2 cellular contexts compared by ENCODE assay signal in the genomic region with DNA sequence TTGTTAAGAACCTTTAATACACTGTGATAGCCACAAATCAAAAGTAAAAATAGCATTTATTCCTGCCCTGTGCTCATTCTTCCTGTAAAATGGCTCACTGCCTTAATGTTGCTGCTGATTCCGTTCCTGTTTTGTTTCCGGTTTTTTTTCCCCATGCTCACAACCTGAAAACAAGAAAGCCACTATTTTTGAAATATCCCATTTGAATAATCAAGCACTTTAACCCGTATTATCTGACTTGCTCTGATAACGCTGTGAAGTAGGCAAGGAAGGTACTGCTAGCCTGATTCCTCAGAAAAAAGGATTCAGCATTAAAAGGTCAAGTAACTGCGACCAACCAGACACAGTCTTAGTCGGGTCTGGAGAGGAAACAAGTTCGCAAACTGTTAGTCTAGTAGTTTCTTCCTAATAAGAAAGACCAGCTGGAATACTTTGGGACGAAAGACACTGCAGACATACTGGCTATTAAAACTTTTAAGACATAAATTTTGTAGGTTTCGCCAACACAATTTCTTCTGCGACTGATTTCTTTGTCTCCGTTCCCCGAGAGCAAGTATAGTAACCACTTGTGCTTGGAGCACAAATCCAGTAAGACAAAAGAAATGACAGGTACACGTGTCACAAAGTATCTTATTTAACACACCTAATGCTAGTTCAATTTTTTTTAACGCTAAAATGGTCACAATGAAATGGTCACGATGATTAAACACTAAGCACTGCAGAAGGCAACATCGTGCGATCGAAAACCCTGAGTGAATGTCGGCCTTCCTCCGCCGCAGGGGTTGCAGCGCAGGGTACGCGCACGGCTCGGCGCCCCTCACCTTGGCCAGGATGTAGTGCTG.
TF ChIP-seq lines count a peak whose summit lies in the region.

No MANE protein-coding gene starts in this region.

TF ChIP-seq in A549, 52 proteins besides CTCF, POLR2A, EP300 and RAD21 (continued from another document):
- TF ChIP-seq MAX (IDR thresholded peaks at IDR 0.05) (no peak), TP53 (CRISPR knock-in tag; IDR thresholded peaks at IDR 0.05) (no peak), HOXB13 (CRISPR knock-in tag; IDR thresholded peaks at IDR 0.05; ENCODE audit: low read depth) (no peak), MAZ (IDR thresholded peaks at IDR 0.05; ENCODE audit: borderline replicate concordance, low read depth, low read length) (no peak), FOSL2 (IDR thresholded peaks at IDR 0.05) (no peak), FOSL2 (CRISPR knock-in tag; IDR thresholded peaks at IDR 0.05) (no peak), ATOH8 (CRISPR knock-in tag; IDR thresholded peaks at IDR 0.05; ENCODE audit: low read depth) (no peak), CHD2 (IDR thresholded peaks at IDR 0.05; ENCODE audit: low read length, partially characterized antibody) (no peak), RCOR1 (IDR thresholded peaks at IDR 0.05; ENCODE audit: low read depth, low read length) (no peak), FOSB (CRISPR knock-in tag; IDR thresholded peaks at IDR 0.05) (no peak), E2F6 (IDR thresholded peaks at IDR 0.05; ENCODE audit: borderline replicate concordance, low read depth) (no peak), ESRRA (IDR thresholded peaks at IDR 0.05; ENCODE audit: borderline replicate concordance, low read length) (no peak)

TF ChIP-seq in GM12878, 131 proteins besides CTCF, POLR2A, EP300 and RAD21 (continued from another document and continues in another):
- TF ChIP-seq LARP7 (IDR thresholded peaks at IDR 0.05) (no peak), TCF3 (IDR thresholded peaks at IDR 0.05; ENCODE audit: borderline replicate concordance, insufficient read depth, low read depth, low read length) (no peak), KDM1A (IDR thresholded peaks at IDR 0.05; ENCODE audit: borderline replicate concordance) (no peak), PAX5 (IDR thresholded peaks at IDR 0.05; ENCODE audit: borderline replicate concordance, low read depth, low read length) (no peak), ZNF207 (IDR thresholded peaks at IDR 0.05; ENCODE audit: borderline replicate concordance) (peak; percentile 33; the same call in 1 of the 2 replicates), SPI1 (IDR thresholded peaks at IDR 0.05; ENCODE audit: borderline replicate concordance, insufficient read depth, low read depth, low read length) (peak; percentile 22; the same call in 1 of the 2 replicates), FOXM1 (IDR thresholded peaks at IDR 0.05; ENCODE audit: low read depth, low read length) (0 out of 2 replicates have a peak, but pooled peaks have one; percentile 13), YY1 (IDR thresholded peaks at IDR 0.05; ENCODE audit: low read depth, low read length) (peak; percentile 41; the same call in 1 of the 2 replicates), IKZF2 (IDR thresholded peaks at IDR 0.05) (peak in 1 of 2 experiments; percentile 59; a peak in 1 of 4 replicates), EGR1 (IDR thresholded peaks at IDR 0.05; ENCODE audit: borderline replicate concordance in 1 of 2, low read depth in 2 of 2, low read length in 2 of 2) (no peak), MXI1 (IDR thresholded peaks at IDR 0.05; ENCODE audit: low read depth, low read length) (peak; percentile 49; the same call in 1 of the 2 replicates), RAD51 (IDR thresholded peaks at IDR 0.05) (no peak), CREB1 (IDR thresholded peaks at IDR 0.05; ENCODE audit: low read depth) (0 out of 2 replicates have a peak, but pooled peaks have one; percentile 5), ZBTB33 (IDR thresholded peaks at IDR 0.05) (no peak), MAX (IDR thresholded peaks at IDR 0.05; ENCODE audit: low read depth, low read length) (no peak), E4F1 (IDR thresholded peaks at IDR 0.05; ENCODE audit: borderline replicate concordance, partially characterized antibody) (no peak), PAX8 (IDR thresholded peaks at IDR 0.05) (no peak), GABPA (IDR thresholded peaks at IDR 0.05; ENCODE audit: low read depth) (peak; percentile 8; the same call in 1 of the 2 replicates), JUND (IDR thresholded peaks at IDR 0.05; ENCODE audit: low read depth, low read length) (no peak), PML (IDR thresholded peaks at IDR 0.05; ENCODE audit: low read length) (0 out of 2 replicates have a peak, but pooled peaks have one; percentile 31), MEF2B (IDR thresholded peaks at IDR 0.05; ENCODE audit: partially characterized antibody, poor library complexity, severe bottlenecking) (no peak), STAT3 (IDR thresholded peaks at IDR 0.05; ENCODE audit: low read depth, low read length) (no peak), SMAD5 (IDR thresholded peaks at IDR 0.05; ENCODE audit: low read depth) (0 out of 2 replicates have a peak, but pooled peaks have one; percentile 22), TCF12 (IDR thresholded peaks at IDR 0.05; ENCODE audit: low read depth, low read length) (no peak), KLF5 (IDR thresholded peaks at IDR 0.05; ENCODE audit: partially characterized antibody) (no peak), CEBPB (IDR thresholded peaks at IDR 0.05; ENCODE audit: borderline replicate concordance in 1 of 2, low read depth in 2 of 2, low read length in 2 of 2) (0 out of 4 replicates have a peak, but pooled peaks of 1 of the 2 experiments have one; percentile 54), BHLHE40 (IDR thresholded peaks at IDR 0.05; ENCODE audit: borderline replicate concordance in 1 of 2, low read depth in 2 of 2, low read length in 1 of 2) (no peak), RFX5 (IDR thresholded peaks at IDR 0.05; ENCODE audit: low read depth, low read length) (no peak), CBFB (IDR thresholded peaks at IDR 0.05; ENCODE audit: low read depth) (peak; percentile 9; the same call in 1 of the 2 replicates), CHD1 (IDR thresholded peaks at IDR 0.05; ENCODE audit: low read depth, low read length) (no peak), BCL3 (IDR thresholded peaks at IDR 0.05; ENCODE audit: borderline replicate concordance, insufficient read depth, low read depth, low read length, poor library complexity, severe bottlenecking) (no peak)
- TF ChIP-seq, protein P1, sequence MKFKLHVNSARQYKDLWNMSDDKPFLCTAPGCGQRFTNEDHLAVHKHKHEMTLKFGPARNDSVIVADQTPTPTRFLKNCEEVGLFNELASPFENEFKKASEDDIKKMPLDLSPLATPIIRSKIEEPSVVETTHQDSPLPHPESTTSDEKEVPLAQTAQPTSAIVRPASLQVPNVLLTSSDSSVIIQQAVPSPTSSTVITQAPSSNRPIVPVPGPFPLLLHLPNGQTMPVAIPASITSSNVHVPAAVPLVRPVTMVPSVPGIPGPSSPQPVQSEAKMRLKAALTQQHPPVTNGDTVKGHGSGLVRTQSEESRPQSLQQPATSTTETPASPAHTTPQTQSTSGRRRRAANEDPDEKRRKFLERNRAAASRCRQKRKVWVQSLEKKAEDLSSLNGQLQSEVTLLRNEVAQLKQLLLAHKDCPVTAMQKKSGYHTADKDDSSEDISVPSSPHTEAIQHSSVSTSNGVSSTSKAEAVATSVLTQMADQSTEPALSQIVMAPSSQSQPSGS (IDR thresholded peaks at IDR 0.05; ENCODE audit: low read length) = 0 out of 2 replicates have a peak, but pooled peaks have one; percentile 6
- TF ChIP-seq, protein P2, sequence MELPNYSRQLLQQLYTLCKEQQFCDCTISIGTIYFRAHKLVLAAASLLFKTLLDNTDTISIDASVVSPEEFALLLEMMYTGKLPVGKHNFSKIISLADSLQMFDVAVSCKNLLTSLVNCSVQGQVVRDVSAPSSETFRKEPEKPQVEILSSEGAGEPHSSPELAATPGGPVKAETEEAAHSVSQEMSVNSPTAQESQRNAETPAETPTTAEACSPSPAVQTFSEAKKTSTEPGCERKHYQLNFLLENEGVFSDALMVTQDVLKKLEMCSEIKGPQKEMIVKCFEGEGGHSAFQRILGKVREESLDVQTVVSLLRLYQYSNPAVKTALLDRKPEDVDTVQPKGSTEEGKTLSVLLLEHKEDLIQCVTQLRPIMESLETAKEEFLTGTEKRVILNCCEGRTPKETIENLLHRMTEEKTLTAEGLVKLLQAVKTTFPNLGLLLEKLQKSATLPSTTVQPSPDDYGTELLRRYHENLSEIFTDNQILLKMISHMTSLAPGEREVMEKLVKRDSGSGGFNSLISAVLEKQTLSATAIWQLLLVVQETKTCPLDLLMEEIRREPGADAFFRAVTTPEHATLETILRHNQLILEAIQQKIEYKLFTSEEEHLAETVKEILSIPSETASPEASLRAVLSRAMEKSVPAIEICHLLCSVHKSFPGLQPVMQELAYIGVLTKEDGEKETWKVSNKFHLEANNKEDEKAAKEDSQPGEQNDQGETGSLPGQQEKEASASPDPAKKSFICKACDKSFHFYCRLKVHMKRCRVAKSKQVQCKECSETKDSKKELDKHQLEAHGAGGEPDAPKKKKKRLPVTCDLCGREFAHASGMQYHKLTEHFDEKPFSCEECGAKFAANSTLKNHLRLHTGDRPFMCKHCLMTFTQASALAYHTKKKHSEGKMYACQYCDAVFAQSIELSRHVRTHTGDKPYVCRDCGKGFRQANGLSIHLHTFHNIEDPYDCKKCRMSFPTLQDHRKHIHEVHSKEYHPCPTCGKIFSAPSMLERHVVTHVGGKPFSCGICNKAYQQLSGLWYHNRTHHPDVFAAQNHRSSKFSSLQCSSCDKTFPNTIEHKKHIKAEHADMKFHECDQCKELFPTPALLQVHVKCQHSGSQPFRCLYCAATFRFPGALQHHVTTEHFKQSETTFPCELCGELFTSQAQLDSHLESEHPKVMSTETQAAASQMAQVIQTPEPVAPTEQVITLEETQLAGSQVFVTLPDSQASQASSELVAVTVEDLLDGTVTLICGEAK (IDR thresholded peaks at IDR 0.05; ENCODE audit: borderline replicate concordance) = 0 out of 2 replicates have a peak, but pooled peaks have one; percentile 6
- TF ChIP-seq, protein P3, sequence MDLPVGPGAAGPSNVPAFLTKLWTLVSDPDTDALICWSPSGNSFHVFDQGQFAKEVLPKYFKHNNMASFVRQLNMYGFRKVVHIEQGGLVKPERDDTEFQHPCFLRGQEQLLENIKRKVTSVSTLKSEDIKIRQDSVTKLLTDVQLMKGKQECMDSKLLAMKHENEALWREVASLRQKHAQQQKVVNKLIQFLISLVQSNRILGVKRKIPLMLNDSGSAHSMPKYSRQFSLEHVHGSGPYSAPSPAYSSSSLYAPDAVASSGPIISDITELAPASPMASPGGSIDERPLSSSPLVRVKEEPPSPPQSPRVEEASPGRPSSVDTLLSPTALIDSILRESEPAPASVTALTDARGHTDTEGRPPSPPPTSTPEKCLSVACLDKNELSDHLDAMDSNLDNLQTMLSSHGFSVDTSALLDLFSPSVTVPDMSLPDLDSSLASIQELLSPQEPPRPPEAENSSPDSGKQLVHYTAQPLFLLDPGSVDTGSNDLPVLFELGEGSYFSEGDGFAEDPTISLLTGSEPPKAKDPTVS (IDR thresholded peaks at IDR 0.05; ENCODE audit: low read depth, low read length) = no peak
- TF ChIP-seq, protein P4, sequence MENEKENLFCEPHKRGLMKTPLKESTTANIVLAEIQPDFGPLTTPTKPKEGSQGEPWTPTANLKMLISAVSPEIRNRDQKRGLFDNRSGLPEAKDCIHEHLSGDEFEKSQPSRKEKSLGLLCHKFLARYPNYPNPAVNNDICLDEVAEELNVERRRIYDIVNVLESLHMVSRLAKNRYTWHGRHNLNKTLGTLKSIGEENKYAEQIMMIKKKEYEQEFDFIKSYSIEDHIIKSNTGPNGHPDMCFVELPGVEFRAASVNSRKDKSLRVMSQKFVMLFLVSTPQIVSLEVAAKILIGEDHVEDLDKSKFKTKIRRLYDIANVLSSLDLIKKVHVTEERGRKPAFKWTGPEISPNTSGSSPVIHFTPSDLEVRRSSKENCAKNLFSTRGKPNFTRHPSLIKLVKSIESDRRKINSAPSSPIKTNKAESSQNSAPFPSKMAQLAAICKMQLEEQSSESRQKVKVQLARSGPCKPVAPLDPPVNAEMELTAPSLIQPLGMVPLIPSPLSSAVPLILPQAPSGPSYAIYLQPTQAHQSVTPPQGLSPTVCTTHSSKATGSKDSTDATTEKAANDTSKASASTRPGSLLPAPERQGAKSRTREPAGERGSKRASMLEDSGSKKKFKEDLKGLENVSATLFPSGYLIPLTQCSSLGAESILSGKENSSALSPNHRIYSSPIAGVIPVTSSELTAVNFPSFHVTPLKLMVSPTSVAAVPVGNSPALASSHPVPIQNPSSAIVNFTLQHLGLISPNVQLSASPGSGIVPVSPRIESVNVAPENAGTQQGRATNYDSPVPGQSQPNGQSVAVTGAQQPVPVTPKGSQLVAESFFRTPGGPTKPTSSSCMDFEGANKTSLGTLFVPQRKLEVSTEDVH (IDR thresholded peaks at IDR 0.05; ENCODE audit: low read depth, partially characterized antibody) = no peak
